Comparison of ENCODE assay signal across 14 cellular contexts in genomic region chr5:17373406-17374110, GRCh38.
DNase-seq lines count a peak whose midpoint lies in the region; ATAC-seq and TF ChIP-seq lines count a peak whose summit lies in the region.
"Had no signal": no experiment of that assay in that cellular context is flagged by ENCODE, and none has a peak within 500 bp of the region (broad histone marks: within the 10 kb centered on the region; RNA-seq: fewer than 3 reads in every experiment).

No MANE protein-coding gene starts in this region.

- no peaks in the 10 kb centered on the region for H3K27me3 ChIP-seq in skeletal muscle tissue (ENCODE audit: control insufficient read depth in 3 of 3, insufficient read depth in 3 of 3, low read length in 3 of 3)
- no peaks in the 10 kb centered on the region for H3K27me3 ChIP-seq in lower lobe of right lung (ENCODE audit: low read depth)
- H3K27me3 ChIP-seq: BLaER1, SJCRH30 had no signal

- H3K9ac ChIP-seq in skeletal muscle tissue (ENCODE audit: low read depth in 1 of 3, low read length in 3 of 3), result no peak overlapping the region
- H3K9ac ChIP-seq: BLaER1 had no signal

- no peaks in the 10 kb centered on the region for H3K9me3 ChIP-seq in skeletal muscle tissue (ENCODE audit: control insufficient read depth in 3 of 3, low read length in 3 of 3)
- H3K9me3 ChIP-seq in lower lobe of right lung, result no peaks in the 10 kb centered on the region
- H3K9me3 ChIP-seq: BLaER1, SJCRH30 had no signal

- peak overlapping the region; percentile 36 for H3K27ac ChIP-seq in epithelial cell of prostate
- peak overlapping the region; percentile 11 for H3K27ac ChIP-seq in skeletal muscle tissue (ENCODE audit: low read depth, low read length)
- H3K27ac ChIP-seq in lower lobe of right lung, result no peak overlapping the region
- H3K27ac ChIP-seq: BLaER1, SJCRH30 had no signal

- H3K4me1 ChIP-seq in skeletal muscle tissue (ENCODE audit: control insufficient read depth in 3 of 3, insufficient read depth in 3 of 3, low read length in 3 of 3) (no peaks in the 10 kb centered on the region), lower lobe of right lung (no peaks in the 10 kb centered on the region)
- H3K4me1 ChIP-seq: BLaER1, SJCRH30 had no signal

- H3K36me3 Mint-ChIP-seq in activated T-cell treated with anti-CD3 and anti-CD28 coated beads, Interleukin-2, amount 50 U/mL, for 24 hours (ENCODE audit: low read depth), result no peaks in the 10 kb centered on the region
- H3K36me3 Mint-ChIP-seq: activated naive CD8-positive, alpha-beta T cell treated with anti-CD3 and anti-CD28 coated beads for 36 hours had no signal

- H3K4me1 Mint-ChIP-seq in activated T-cell treated with anti-CD3 and anti-CD28 coated beads, Interleukin-2, amount 50 U/mL, for 24 hours (ENCODE audit: low read depth), result no peaks in the 10 kb centered on the region
- H3K4me1 Mint-ChIP-seq: activated naive CD8-positive, alpha-beta T cell treated with anti-CD3 and anti-CD28 coated beads for 36 hours had no signal

- intact Hi-C loops in head of caudate nucleus (cut with DNase I) (no loop called here), lower lobe of right lung (cut with DNase I) (no loop called here)

- H3K27me3 Mint-ChIP-seq in activated T-cell treated with anti-CD3 and anti-CD28 coated beads, Interleukin-2, amount 50 U/mL, for 24 hours, result no peaks in the 10 kb centered on the region
- H3K27me3 Mint-ChIP-seq: activated naive CD8-positive, alpha-beta T cell treated with anti-CD3 and anti-CD28 coated beads for 36 hours had no signal

- no peak for TF ChIP-seq CTCF in lower lobe of right lung (IDR thresholded peaks at IDR 0.05)

- H3K4me3 Mint-ChIP-seq in activated T-cell treated with anti-CD3 and anti-CD28 coated beads, Interleukin-2, amount 50 U/mL, for 24 hours, result no peak overlapping the region
- H3K4me3 Mint-ChIP-seq: activated naive CD8-positive, alpha-beta T cell treated with anti-CD3 and anti-CD28 coated beads for 36 hours; nephron had no signal

- H3K4me3 ChIP-seq in skeletal muscle tissue (ENCODE audit: low read length in 3 of 3) (no peak overlapping the region), lower lobe of right lung (no peak overlapping the region)
- H3K4me3 ChIP-seq: BLaER1, lung, SJCRH30 had no signal

- peaks cover 3% of the 10 kb centered on the region for H3K9me3 Mint-ChIP-seq in activated T-cell treated with anti-CD3 and anti-CD28 coated beads, Interleukin-2, amount 50 U/mL, for 24 hours
- H3K9me3 Mint-ChIP-seq: activated naive CD8-positive, alpha-beta T cell treated with anti-CD3 and anti-CD28 coated beads for 36 hours had no signal

- ATAC-seq in GM19395 (IDR thresholded peaks at IDR 0.05; ENCODE audit: unreplicated experiment) (peak; percentile 85), lower lobe of right lung (no peak)

- DNase-seq in NOMO-1 treated with DMSO at 0.1 percent for 48 hours (lab: John Stamatoyannopoulos, UW; ENCODE audit: unreplicated experiment), result peak; percentile 70
- no peak for DNase-seq in epithelial cell of prostate (ENCODE audit: low read depth, low spot score)
- DNase-seq in activated T-cell treated with anti-CD3 and anti-CD28 coated beads, Interleukin-2, amount 50 U/mL, for 24 hours, result no peak
- no peak for DNase-seq in head of caudate nucleus
- DNase-seq in lower lobe of right lung, result no peak
- DNase-seq: activated CD4-positive, alpha-beta T cell treated with anti-CD3 and anti-CD28 coated beads, Interleukin-2, amount 50 U/mL, for 1 hour; activated naive CD8-positive, alpha-beta T cell treated with anti-CD3 and anti-CD28 coated beads for 36 hours; retina; SJCRH30 had no signal

- no peaks in the 10 kb centered on the region for H3K36me3 ChIP-seq in skeletal muscle tissue (ENCODE audit: control insufficient read depth in 3 of 3, insufficient read depth in 3 of 3, low read length in 3 of 3)
- no peaks in the 10 kb centered on the region for H3K36me3 ChIP-seq in lower lobe of right lung
- H3K36me3 ChIP-seq: BLaER1, SJCRH30 had no signal

- no peak overlapping the region for H3K27ac Mint-ChIP-seq in activated T-cell treated with anti-CD3 and anti-CD28 coated beads, Interleukin-2, amount 50 U/mL, for 24 hours
- H3K27ac Mint-ChIP-seq: activated naive CD8-positive, alpha-beta T cell treated with anti-CD3 and anti-CD28 coated beads for 36 hours had no signal
